ENCODE assay signal across 21 cellular contexts in the genomic region with DNA sequence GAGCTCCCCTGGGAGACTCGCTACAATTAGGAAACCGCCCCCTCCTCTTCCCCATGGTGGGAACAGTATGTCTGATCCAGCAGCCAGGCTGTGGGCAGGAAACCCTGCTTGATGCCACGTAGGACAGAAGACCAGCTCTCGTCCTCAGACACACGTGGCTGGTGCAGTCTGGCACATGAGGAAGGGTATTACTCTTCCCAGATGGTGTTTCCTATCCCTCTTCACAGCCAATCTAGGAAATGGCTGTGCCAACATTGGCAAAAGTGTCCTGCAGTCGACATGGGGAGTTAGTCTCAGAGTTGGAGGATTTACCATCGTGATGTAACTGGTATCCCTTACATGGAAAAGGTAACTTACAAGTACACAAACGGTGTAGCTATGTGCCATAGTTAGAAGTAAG.
DNase-seq lines count a peak whose midpoint lies in the region; ATAC-seq, FAIRE-seq and TF ChIP-seq lines count a peak whose summit lies in the region.
"Had no signal": no experiment of that assay in that cellular context is flagged by ENCODE, and none has a peak within 500 bp of the region (broad histone marks: within the 10 kb centered on the region; RNA-seq: fewer than 3 reads in every experiment).

No MANE protein-coding gene starts in this region.

- no peak for TF ChIP-seq EP300 in H1 (IDR thresholded peaks at IDR 0.05; ENCODE audit: borderline replicate concordance in 1 of 2, low read depth in 2 of 2, low read length in 2 of 2)

- no peaks in the 10 kb centered on the region for H3K27me3 Mint-ChIP-seq in activated CD4-positive, alpha-beta memory T cell treated with anti-CD3 and anti-CD28 coated beads, Interleukin-2, amount 10 ng/mL, durations not matched to agents 7 days and 5 days

- no peak overlapping the region; the same call in 1 of the 2 replicates for H2AFZ ChIP-seq in H1 (ENCODE audit: low read length)

- no peaks in the 10 kb centered on the region for H3K23me2 ChIP-seq in H1 (ENCODE audit: low read depth, low read length)

- no peaks in the 10 kb centered on the region for H4K20me1 ChIP-seq in H1 (replicated peaks in 1 of 2; ENCODE audit: control insufficient read depth in 1 of 2, insufficient read depth in 2 of 2, low read length in 2 of 2)

- peaks cover 1 to 20% (median 17%) of the 10 kb centered on the region in 4 experiments; a peak in 5 of 7 replicates for H3K4me1 ChIP-seq in H1 (replicated peaks in 1 of 4; ENCODE audit: control insufficient read depth in 3 of 4, insufficient read depth in 4 of 4, low read length in 3 of 4)
- H3K4me1 ChIP-seq in skeletal muscle tissue (ENCODE audit: control insufficient read depth in 3 of 3, insufficient read depth in 3 of 3, low read length in 3 of 3): peaks cover 7 to 11% (median 9%) of the 10 kb centered on the region in 3 donors
- H3K4me1 ChIP-seq: BE2C had no signal

- H3K9ac ChIP-seq in H1 (replicated peaks in 1 of 4; ENCODE audit: extremely low read depth in 1 of 4, low read depth in 3 of 4, low read length in 3 of 4) (no peak overlapping the region), skeletal muscle tissue (ENCODE audit: low read depth in 1 of 3, low read length in 3 of 3) (no peak overlapping the region)

- no peak for FAIRE-seq in H1 (lab: Jason Lieb, UNC)
- FAIRE-seq: A204.1, GM12891 had no signal

- H3K9me3 Mint-ChIP-seq in activated CD4-positive, alpha-beta memory T cell treated with anti-CD3 and anti-CD28 coated beads, Interleukin-2, amount 10 ng/mL, durations not matched to agents 7 days and 5 days: peaks cover 4% of the 10 kb centered on the region

- H2BK20ac ChIP-seq in H1 (ENCODE audit: low read length): peak overlapping the region; percentile 49

- no peak for ATAC-seq in HG03175 (IDR thresholded peaks at IDR 0.05; ENCODE audit: unreplicated experiment)
- ATAC-seq: CD8-positive, alpha-beta T cell; Panc1 had no signal

- no peak overlapping the region for H3K4ac ChIP-seq in H1 (replicated peaks; ENCODE audit: insufficient read length, low read depth, low read length)

- no peak overlapping the region for H3K27ac Mint-ChIP-seq in activated CD4-positive, alpha-beta memory T cell treated with anti-CD3 and anti-CD28 coated beads, Interleukin-2, amount 10 ng/mL, durations not matched to agents 7 days and 5 days
- H3K27ac Mint-ChIP-seq: CD8-positive, alpha-beta T cell had no signal

- H4K91ac ChIP-seq in H1 (replicated peaks; ENCODE audit: insufficient read length, low read length): peak overlapping the region; percentile 25

- peak overlapping the region; percentile 85; the same call in 1 of the 2 replicates for H2BK12ac ChIP-seq in H1 (ENCODE audit: low read depth, low read length)

- no peak overlapping the region for H2AK5ac ChIP-seq in H1 (ENCODE audit: low read depth, low read length)

- no peak for TF ChIP-seq POLR2A in H1 (IDR thresholded peaks at IDR 0.05; ENCODE audit: control extremely low read depth in 1 of 2, low read depth in 2 of 2, low read length in 2 of 2)

- H3K18ac ChIP-seq in H1 (ENCODE audit: extremely low read depth, low read length): 0 out of 2 replicates have a peak overlapping the region, but pooled peaks have one; percentile 33

- H3K36me3 ChIP-seq in H1 (ENCODE audit: control insufficient read depth in 2 of 4, insufficient read depth in 4 of 4, low read length in 3 of 4) (no peaks in the 10 kb centered on the region), skeletal muscle tissue (ENCODE audit: control insufficient read depth in 3 of 3, insufficient read depth in 3 of 3, low read length in 3 of 3) (no peaks in the 10 kb centered on the region), brain microvascular endothelial cell (replicated peaks) (no peaks in the 10 kb centered on the region)
- H3K36me3 ChIP-seq: BE2C, SJCRH30 had no signal

- H2BK15ac ChIP-seq in H1 (ENCODE audit: low read length): no peak overlapping the region

- H4K5ac ChIP-seq in H1 (ENCODE audit: insufficient read length, low read depth, low read length): no peak overlapping the region

- no peak overlapping the region for H3K4me2 ChIP-seq in H1 (ENCODE audit: insufficient read depth in 1 of 2, low read depth in 2 of 2, low read length in 2 of 2)

- no peak overlapping the region for H3K14ac ChIP-seq in H1 (ENCODE audit: insufficient read length)

- H2BK120ac ChIP-seq in H1 (replicated peaks; ENCODE audit: low read depth, low read length): peak overlapping the region; percentile 16

- TF ChIP-seq CTCF in C4-2B (conservative IDR thresholded peaks at IDR 0.05) (no peak), VCaP (conservative IDR thresholded peaks at IDR 0.05) (no peak), H1 (IDR thresholded peaks at IDR 0.05; ENCODE audit: control extremely low read depth in 1 of 3, insufficient read depth in 1 of 3, low read depth in 1 of 3, low read length in 3 of 3) (no peak), brain microvascular endothelial cell (IDR thresholded peaks at IDR 0.05; ENCODE audit: low read depth, low read length, missing control alignments) (no peak)

- TF ChIP-seq RAD21 in H1 (IDR thresholded peaks at IDR 0.05 in 1 of 2, conservative IDR thresholded peaks at IDR 0.05 in 1 of 2; ENCODE audit: low read depth in 2 of 2, low read length in 2 of 2): no peak

- H2BK5ac ChIP-seq in H1 (ENCODE audit: low read depth, low read length): peak overlapping the region; percentile 71; the same call in 1 of the 2 replicates

- H3K79me2 ChIP-seq in H1 (ENCODE audit: control insufficient read depth in 1 of 2, insufficient read depth in 2 of 2, low read length in 2 of 2): no peaks in the 10 kb centered on the region

- H3K4me3 ChIP-seq in H1 (ENCODE audit: extremely low read depth in 1 of 4, insufficient read depth in 2 of 4, low read depth in 3 of 4, low read length in 4 of 4) (no peak overlapping the region), skeletal muscle tissue (ENCODE audit: low read length in 3 of 3) (peak overlapping the region in 2 of 3 donors; percentile 2 to 9), brain microvascular endothelial cell (ENCODE audit: low read depth, low read length) (no peak overlapping the region)
- H3K4me3 ChIP-seq: SJCRH30 had no signal

- no peak overlapping the region for H3K56ac ChIP-seq in H1 (replicated peaks; ENCODE audit: insufficient read length, low read depth, low read length)

- H3K36me3 Mint-ChIP-seq in activated CD4-positive, alpha-beta memory T cell treated with anti-CD3 and anti-CD28 coated beads, Interleukin-2, amount 10 ng/mL, durations not matched to agents 7 days and 5 days (ENCODE audit: low read depth): no peaks in the 10 kb centered on the region
- H3K36me3 Mint-ChIP-seq: CD8-positive, alpha-beta T cell had no signal

- no peak overlapping the region for H4K8ac ChIP-seq in H1 (ENCODE audit: extremely low read depth, insufficient read depth, low read length)

- POLR2A ChIA-PET in H1 (lab: Charles Lee; ENCODE audit: partially characterized antibody): no interaction called here
- POLR2A ChIA-PET in activated CD4-positive, alpha-beta memory T cell treated with anti-CD3 and anti-CD28 coated beads, Interleukin-2, amount 10 ng/mL, durations not matched to agents 7 days and 5 days (lab: Charles Lee): no interaction called here

- no peaks in the 10 kb centered on the region; a peak in 1 of 4 replicates for H3K9me3 ChIP-seq in H1 (ENCODE audit: insufficient read depth in 2 of 2, low read depth in 1 of 2, low read length in 1 of 2)
- H3K9me3 ChIP-seq in skeletal muscle tissue (ENCODE audit: control insufficient read depth in 3 of 3, low read length in 3 of 3): no peaks in the 10 kb centered on the region
- H3K9me3 ChIP-seq: BE2C, SJCRH30 had no signal

- WGBS in H1 (ENCODE audit: extremely low coverage in 1 of 2, insufficient coverage in 1 of 2, insufficient read length in 1 of 2, insufficient replicate concordance in 2 of 2, low coverage in 1 of 2, low lambda C conversion rate in 2 of 2, missing lambda C conversion rate in 1 of 2), 2 experiments: 75% methylated on average over 8 of the region's 8 CpGs; no CpG with 5 or more reads in 1 of the 2 experiments

- H3K4me1 Mint-ChIP-seq in activated CD4-positive, alpha-beta memory T cell treated with anti-CD3 and anti-CD28 coated beads, Interleukin-2, amount 10 ng/mL, durations not matched to agents 7 days and 5 days: no peaks in the 10 kb centered on the region

- DNase-seq in H1 (ENCODE audit: low read depth in 1 of 2, low spot score in 2 of 2) (no peak), brain microvascular endothelial cell (no peak)
- DNase-seq in activated CD4-positive, alpha-beta memory T cell treated with anti-CD3 and anti-CD28 coated beads, Interleukin-2, amount 10 ng/mL, durations not matched to agents 7 days and 5 days: no peak
- DNase-seq: BE2C; Calu3; CD8-positive, alpha-beta T cell; EL; GOT3; KG1; NCI-H1417 treated with DMSO at 0.1 percent for 48 hours; NCI-H187 treated with DMSO at 0.1 percent for 48 hours; NCI-H345; NCI-H526 treated with DMSO at 0.1 percent for 48 hours; SJCRH30 had no signal

- H3K23ac ChIP-seq in H1 (ENCODE audit: insufficient read length): no peak overlapping the region

- no peaks in the 10 kb centered on the region for H3K79me1 ChIP-seq in H1 (ENCODE audit: low read depth, low read length)

- in situ Hi-C loops in brain microvascular endothelial cell (cut with HindIII; ENCODE audit: low pct_ligation_motif_present, low sequenced_read_pairs): no loop called here

- peak overlapping the region; percentile 48 for H3K27ac ChIP-seq in C4-2B
- H3K27ac ChIP-seq in VCaP: peak overlapping the region; percentile 99
- no peak overlapping the region for H3K27ac ChIP-seq in H1 (ENCODE audit: low read depth, low read length)
- H3K27ac ChIP-seq in skeletal muscle tissue (ENCODE audit: low read depth, low read length): no peak overlapping the region
- H3K27ac ChIP-seq in brain microvascular endothelial cell: no peak overlapping the region
- H3K27ac ChIP-seq: SJCRH30 had no signal

- H3K4me3 Mint-ChIP-seq in activated CD4-positive, alpha-beta memory T cell treated with anti-CD3 and anti-CD28 coated beads, Interleukin-2, amount 10 ng/mL, durations not matched to agents 7 days and 5 days: no peak overlapping the region
- H3K4me3 Mint-ChIP-seq: CD8-positive, alpha-beta T cell had no signal

- H3K27me3 ChIP-seq in H1 (replicated peaks in 1 of 4; ENCODE audit: control insufficient read depth in 3 of 4, extremely low read depth in 1 of 4, insufficient read depth in 3 of 4, low read length in 3 of 4): no peaks in the 10 kb centered on the region
- no peaks in the 10 kb centered on the region for H3K27me3 ChIP-seq in skeletal muscle tissue (ENCODE audit: control insufficient read depth in 3 of 3, insufficient read depth in 3 of 3, low read length in 3 of 3)
- H3K27me3 ChIP-seq in brain microvascular endothelial cell (replicated peaks): no peaks in the 10 kb centered on the region
- H3K27me3 ChIP-seq: BE2C, SJCRH30 had no signal

- CTCF ChIA-PET in H1 (lab: Charles Lee; ENCODE audit: partially characterized antibody): no interaction called here
- CTCF ChIA-PET in activated CD4-positive, alpha-beta memory T cell treated with anti-CD3 and anti-CD28 coated beads, Interleukin-2, amount 10 ng/mL, durations not matched to agents 7 days and 5 days (lab: Charles Lee): no interaction called here

TF ChIP-seq in H1, 55 proteins besides CTCF, POLR2A, EP300 and RAD21 (continues in another document):
- TF ChIP-seq NRF1 (IDR thresholded peaks at IDR 0.05; ENCODE audit: low read depth, low read length): no peak
- no peak for TF ChIP-seq SAP30 (IDR thresholded peaks at IDR 0.05; ENCODE audit: insufficient read depth, insufficient replicate concordance, low read length)
- no peak for TF ChIP-seq POLR2AphosphoS5 (IDR thresholded peaks at IDR 0.05; ENCODE audit: low read depth, low read length)

Comparison
In these comparisons a context has a peak if more than half of its experiments do, and no peak if none do; other contexts are left out.
1. H3K27ac ChIP-seq: peak in C4-2B (single experiment) and VCaP (single experiment); none in H1 (single experiment), skeletal muscle tissue (single experiment) and brain microvascular endothelial cell (single experiment).
2. H3K4me3 ChIP-seq: peak in skeletal muscle tissue (2 of 3); none in H1 (0 of 4) and brain microvascular endothelial cell (single experiment).